ENCODE assay signal across 8 cellular contexts in genomic region chr22:25081409-25081824, GRCh38.
DNase-seq lines count a peak whose midpoint lies in the region; ATAC-seq, FAIRE-seq and TF ChIP-seq lines count a peak whose summit lies in the region.

No MANE protein-coding gene starts in this region.

- no peaks in the 10 kb centered on the region for H3K9me2 ChIP-seq in SU-DHL-6 (replicated peaks; ENCODE audit: insufficient read depth, low read length)

- H3K4me1 Mint-ChIP-seq in CD8-positive, alpha-beta memory T cell = peaks cover 50 to 73% (median 70%) of the 10 kb centered on the region in 3 donors
- no peaks in the 10 kb centered on the region for H3K4me1 Mint-ChIP-seq in mesothelial cell of epicardium

- no peaks in the 10 kb centered on the region for H3K9me3 ChIP-seq in CD8-positive, alpha-beta memory T cell (ENCODE audit: low read length)
- no peaks in the 10 kb centered on the region for H3K9me3 ChIP-seq in SU-DHL-6 (ENCODE audit: insufficient read depth, low read length)
- H3K9me3 ChIP-seq in mucosa of descending colon = no peaks in the 10 kb centered on the region
- no peaks in the 10 kb centered on the region for H3K9me3 ChIP-seq in ovary

- H3K27ac Mint-ChIP-seq in CD8-positive, alpha-beta memory T cell = peak overlapping the region in 4 of 8 donors; percentile 66 to 81 (median 76)
- H3K27ac Mint-ChIP-seq in mesothelial cell of epicardium = no peak overlapping the region

- no peaks in the 10 kb centered on the region for H3F3A ChIP-seq in SU-DHL-6 (ENCODE audit: insufficient read depth)

- H3K4me3 ChIP-seq in CD8-positive, alpha-beta memory T cell (ENCODE audit: low read length) = no peak overlapping the region
- H3K4me3 ChIP-seq in SU-DHL-6 (ENCODE audit: insufficient read depth, low read length, poor library complexity, severe bottlenecking) (no peak overlapping the region), cardiac fibroblast (replicated peaks in 1 of 2; ENCODE audit: low read depth in 2 of 2, low read length in 2 of 2) (no peak overlapping the region), mucosa of descending colon (no peak overlapping the region), ovary (no peak overlapping the region)

- ATAC-seq in mucosa of descending colon (peak; percentile 60), HG02981 (IDR thresholded peaks at IDR 0.05; ENCODE audit: unreplicated experiment) (no peak)

- peak in 4 of 5 donors; percentile 22 to 66 (median 40) for DNase-seq in CD8-positive, alpha-beta memory T cell
- DNase-seq in H54 (ENCODE audit: insufficient read length, low spot score) (peak; percentile 26), cardiac fibroblast (ENCODE audit: low read depth in 2 of 2) (peak; percentile 15 to 47), mucosa of descending colon (peak in 1 of 3 donors; percentile 65), mesothelial cell of epicardium (ENCODE audit: low spot score in 2 of 2, unreplicated experiment in 2 of 2) (no peak), ovary (no peak)

- peaks cover 35% of the 10 kb centered on the region for H3K4me1 ChIP-seq in CD8-positive, alpha-beta memory T cell (ENCODE audit: insufficient read depth, low read length)
- peaks cover 5% of the 10 kb centered on the region for H3K4me1 ChIP-seq in mucosa of descending colon (ENCODE audit: low read depth)
- peaks cover under 1% of the 10 kb centered on the region for H3K4me1 ChIP-seq in ovary (ENCODE audit: insufficient read depth)

- H3K4me3 Mint-ChIP-seq in CD8-positive, alpha-beta memory T cell = peak overlapping the region in 1 of 7 donors; percentile 29
- H3K4me3 Mint-ChIP-seq in mesothelial cell of epicardium = no peak overlapping the region

- H3K79me2 ChIP-seq in SU-DHL-6 (ENCODE audit: insufficient read depth, low read length) = no peaks in the 10 kb centered on the region

- H3K36me3 Mint-ChIP-seq in CD8-positive, alpha-beta memory T cell = no peaks in the 10 kb centered on the region
- H3K36me3 Mint-ChIP-seq in mesothelial cell of epicardium = no peaks in the 10 kb centered on the region

- 24 to 40% (median 24%) methylated on average over 3 of the region's 3 CpGs for WGBS in ovary, 3 donors

- intact Hi-C loops in mucosa of descending colon (cut with DNase I, micrococcal nuclease) (no loop called here), ovary (cut with DNase I) (no loop called here)

- no peaks in the 10 kb centered on the region for H3K36me3 ChIP-seq in CD8-positive, alpha-beta memory T cell (ENCODE audit: insufficient read depth, low read length)
- no peaks in the 10 kb centered on the region for H3K36me3 ChIP-seq in SU-DHL-6 (ENCODE audit: low read length)
- H3K36me3 ChIP-seq in mucosa of descending colon (ENCODE audit: low read depth) = no peaks in the 10 kb centered on the region
- H3K36me3 ChIP-seq in ovary = no peaks in the 10 kb centered on the region

- no peak overlapping the region for H3K9ac ChIP-seq in SU-DHL-6 (ENCODE audit: low read length)

- peaks cover 0 to 2% of the 10 kb centered on the region in 2 donors for H3K27me3 Mint-ChIP-seq in CD8-positive, alpha-beta memory T cell
- no peaks in the 10 kb centered on the region for H3K27me3 Mint-ChIP-seq in mesothelial cell of epicardium (ENCODE audit: low read depth)

- H3K4me2 ChIP-seq in SU-DHL-6 (ENCODE audit: low read depth, low read length, poor library complexity, severe bottlenecking) = no peak overlapping the region

- CTCF ChIA-PET in CD8-positive, alpha-beta memory T cell (lab: Charles Lee) = interaction anchor here (0.8 to 8.5 kb wide), 13 partner anchors 13 to 280 kb away, joined by 3 to 71 read pairs (median 3); no protein-coding TSS in a partner anchor

- no peak overlapping the region for H3K27ac ChIP-seq in CD8-positive, alpha-beta memory T cell (ENCODE audit: low read depth, low read length)
- H3K27ac ChIP-seq in SU-DHL-6 (ENCODE audit: low read depth, low read length) (no peak overlapping the region), ovary (no peak overlapping the region)

- TF ChIP-seq CTCF in SU-DHL-6 (IDR thresholded peaks at IDR 0.05; ENCODE audit: insufficient read depth, low read length, poor library complexity, severe bottlenecking) = peak; percentile 51
- TF ChIP-seq CTCF in cardiac fibroblast (IDR thresholded peaks at IDR 0.05; ENCODE audit: low read depth, low read length) = peak; percentile 48
- TF ChIP-seq CTCF in mucosa of descending colon (IDR thresholded peaks at IDR 0.05) = peak; percentile 9
- no peak for TF ChIP-seq CTCF in mesothelial cell of epicardium (IDR thresholded peaks at IDR 0.05; ENCODE audit: unreplicated experiment)
- no peak for TF ChIP-seq CTCF in ovary (IDR thresholded peaks at IDR 0.05)

- TF ChIP-seq EP300 in ovary (IDR thresholded peaks at IDR 0.05) = no peak

- H3K27me3 ChIP-seq in CD8-positive, alpha-beta memory T cell (ENCODE audit: insufficient read depth, low read length, poor library complexity, severe bottlenecking) = no peaks in the 10 kb centered on the region
- H3K27me3 ChIP-seq in SU-DHL-6 (ENCODE audit: low read length) (no peaks in the 10 kb centered on the region), ovary (no peaks in the 10 kb centered on the region)

- TF ChIP-seq POLR2A in H54 (IDR thresholded peaks at IDR 0.05; ENCODE audit: low read depth, low read length) (no peak), ovary (IDR thresholded peaks at IDR 0.05) (no peak)

- H2AFZ ChIP-seq in SU-DHL-6 (ENCODE audit: low read depth, low read length, severe bottlenecking) = no peak overlapping the region

- no peak for FAIRE-seq in H54 (lab: Jason Lieb, UNC)

- POLR2A ChIA-PET in CD8-positive, alpha-beta memory T cell (lab: Charles Lee) = interaction anchor here (0.5 to 1.0 kb wide), 2 partner anchors 13 to 101 kb away, joined by 3 to 8 read pairs; no protein-coding TSS in a partner anchor

- no peaks in the 10 kb centered on the region for H3K9me3 Mint-ChIP-seq in CD8-positive, alpha-beta memory T cell
- H3K9me3 Mint-ChIP-seq in mesothelial cell of epicardium = no peaks in the 10 kb centered on the region

- H4K20me1 ChIP-seq in SU-DHL-6 (ENCODE audit: low read depth, low read length) = no peaks in the 10 kb centered on the region

Comparison
In these comparisons a context has a peak if more than half of its experiments do, and no peak if none do; other contexts are left out.
1. DNase-seq: peak in CD8-positive, alpha-beta memory T cell (4 of 5), H54 (single experiment) and cardiac fibroblast (2 of 2); none in mesothelial cell of epicardium (0 of 2) and ovary (0 of 5).
2. CTCF ChIP-seq: peak in SU-DHL-6 (single experiment), cardiac fibroblast (single experiment) and mucosa of descending colon (single experiment); none in mesothelial cell of epicardium (single experiment) and ovary (0 of 3).